1 cellular context compared by ENCODE assay signal in genomic region chr17:39684369-39685043, GRCh38.
TF ChIP-seq lines count a peak whose summit lies in the region.

No MANE protein-coding gene starts in this region.

TF ChIP-seq in HEK293, 187 proteins besides CTCF, POLR2A, EP300 and RAD21 (continued from another document):
- no peak for TF ChIP-seq ZBTB11 (tag by site-specific recombination; conservative IDR thresholded peaks at IDR 0.05; ENCODE audit: low read depth)
- no peak for TF ChIP-seq SP2 (tag by site-specific recombination; IDR thresholded peaks at IDR 0.05)
